ENCODE assay signal across 11 cellular contexts in genomic region chr9:33372900-33373299, GRCh38. TPM values are rescaled to one million over a fixed set of nuclear protein-coding genes. Genes with fewer than 3 reads are reported as not detected.
"Had no signal": no experiment of that assay in that cellular context is flagged by ENCODE, and none has a peak within 500 bp of the region (broad histone marks: within the 10 kb centered on the region; RNA-seq: fewer than 3 reads in every experiment).

No MANE protein-coding gene starts in this region.

- H3K27me3 Mint-ChIP-seq: stimulated activated naive CD8-positive, alpha-beta T cell treated with anti-CD3 and anti-CD28 coated beads, Interleukin-15, amount 100 ng/mL, for 72 hours had no signal

- H3K4me3 Mint-ChIP-seq: mesothelial cell of epicardium; stimulated activated naive CD8-positive, alpha-beta T cell treated with anti-CD3 and anti-CD28 coated beads, Interleukin-15, amount 100 ng/mL, for 72 hours; T-helper 1 cell treated with Interleukin-12 subunit alpha and Interleukin-12 subunit beta and Interleukin-4 antibody, amounts not matched to agents 30 μg/mL and 1 μg/mL, for 36 hours had no signal

- DNase-seq: colonic mucosa; effector CD4-positive, alpha-beta T cell; heart right ventricle; sigmoid colon; stimulated activated CD4-positive, alpha-beta T cell treated with anti-CD3 and anti-CD28 coated beads, Interleukin-12 subunit alpha, Interleukin-12 subunit beta, amount 100 ng/mL, for 4 hours; stimulated activated naive CD8-positive, alpha-beta T cell treated with anti-CD3 and anti-CD28 coated beads, Interleukin-15, amount 100 ng/mL, for 72 hours had no signal

- ATAC-seq: activated CD4-positive, CD25-positive, alpha-beta regulatory T cell treated with anti-CD3 and anti-CD28 coated beads, Interleukin-2, amount 50 U/mL, for 24 hours; heart right ventricle; stimulated activated naive CD8-positive, alpha-beta T cell treated with anti-CD3 and anti-CD28 coated beads, Interleukin-15, amount 100 ng/mL, for 72 hours had no signal

- H3K9me3 Mint-ChIP-seq: mesothelial cell of epicardium; stimulated activated naive CD8-positive, alpha-beta T cell treated with anti-CD3 and anti-CD28 coated beads, Interleukin-15, amount 100 ng/mL, for 72 hours; T-helper 1 cell treated with Interleukin-12 subunit alpha and Interleukin-12 subunit beta and Interleukin-4 antibody, amounts not matched to agents 30 μg/mL and 1 μg/mL, for 36 hours had no signal

- H3K27ac Mint-ChIP-seq: mesothelial cell of epicardium; T-helper 1 cell treated with Interleukin-12 subunit alpha and Interleukin-12 subunit beta and Interleukin-4 antibody, amounts not matched to agents 30 μg/mL and 1 μg/mL, for 36 hours had no signal

- H3K27ac ChIP-seq: colonic mucosa, heart right ventricle, sigmoid colon had no signal

RNA-seq across cellular contexts. Expression of gene AQP7, which starts 29.5 kb away (rescaled TPM):
- total RNA-seq: frontal cortex, pulmonary artery endothelial cell had no signal
